Comparison of ENCODE assay signal across 20 cellular contexts in the genomic region with DNA sequence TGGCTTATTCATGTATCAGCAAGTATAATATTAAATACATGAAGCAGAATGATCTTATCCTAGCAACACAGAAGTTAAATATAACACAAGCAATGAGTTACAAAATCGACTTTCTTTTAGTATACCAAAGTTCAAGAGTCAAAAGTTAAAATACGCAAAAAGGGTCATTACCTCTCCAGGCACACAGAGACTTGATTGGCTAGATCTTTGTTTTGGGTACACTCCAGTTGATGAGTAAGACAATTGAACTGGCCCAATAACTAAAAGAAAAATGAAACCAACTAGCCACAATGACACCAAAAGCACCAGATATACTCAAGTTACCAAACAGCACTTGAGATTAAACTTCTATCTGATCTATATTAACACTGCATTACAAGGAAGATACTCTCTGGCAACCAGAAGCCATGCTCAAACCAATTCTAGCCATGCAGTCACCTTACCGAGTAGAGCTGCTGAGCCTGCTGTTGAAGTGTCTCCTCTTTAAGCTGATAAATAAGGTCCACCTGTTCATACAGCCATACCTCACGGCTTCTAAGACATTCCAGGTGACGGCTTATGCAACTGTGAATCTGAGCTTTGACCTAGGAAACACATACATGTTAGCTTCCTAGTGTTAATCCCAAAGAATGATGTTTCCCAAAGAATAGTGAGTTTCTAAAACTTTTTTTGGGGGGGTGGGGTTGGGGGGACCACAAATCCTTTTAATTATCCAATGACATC. TPM values are rescaled to one million over a fixed set of nuclear protein-coding genes. Genes with fewer than 3 reads are reported as not detected.
DNase-seq lines count a peak whose midpoint lies in the region; ATAC-seq lines count a peak whose summit lies in the region.
"Had no signal": no experiment of that assay in that cellular context is flagged by ENCODE, and none has a peak within 500 bp of the region (broad histone marks: within the 10 kb centered on the region; RNA-seq: fewer than 3 reads in every experiment).

No MANE protein-coding gene starts in this region.

- H3K9me3 Mint-ChIP-seq in activated naive CD4-positive, alpha-beta T cell treated with anti-CD3 and anti-CD28 coated beads, Interleukin-2, amount 50 U/mL, for 24 hours, result no peaks in the 10 kb centered on the region
- no peaks in the 10 kb centered on the region for H3K9me3 Mint-ChIP-seq in activated CD4-positive, alpha-beta memory T cell treated with anti-CD3 and anti-CD28 coated beads, Interleukin-2, amount 10 ng/mL, durations not matched to agents 7 days and 5 days
- H3K9me3 Mint-ChIP-seq: GM23338, mesothelial cell of epicardium had no signal

- peak overlapping the region; percentile 26 for H3K27ac Mint-ChIP-seq in activated naive CD4-positive, alpha-beta T cell treated with anti-CD3 and anti-CD28 coated beads, Interleukin-2, amount 50 U/mL, for 24 hours
- peak overlapping the region; percentile 40 for H3K27ac Mint-ChIP-seq in activated CD4-positive, alpha-beta memory T cell treated with anti-CD3 and anti-CD28 coated beads, Interleukin-2, amount 10 ng/mL, durations not matched to agents 7 days and 5 days
- H3K27ac Mint-ChIP-seq: GM23338, mesothelial cell of epicardium had no signal

- H3K4me1 Mint-ChIP-seq in activated naive CD4-positive, alpha-beta T cell treated with anti-CD3 and anti-CD28 coated beads, Interleukin-2, amount 50 U/mL, for 24 hours, result peaks cover 37% of the 10 kb centered on the region
- H3K4me1 Mint-ChIP-seq in activated CD4-positive, alpha-beta memory T cell treated with anti-CD3 and anti-CD28 coated beads, Interleukin-2, amount 10 ng/mL, durations not matched to agents 7 days and 5 days, result peaks cover 23% of the 10 kb centered on the region

- POLR2A ChIA-PET in activated CD4-positive, alpha-beta memory T cell treated with anti-CD3 and anti-CD28 coated beads, Interleukin-2, amount 10 ng/mL, durations not matched to agents 7 days and 5 days (lab: Charles Lee), result interaction anchor here (1.3 kb wide), 1 partner anchor 13 kb away, joined by 3 read pairs; no protein-coding TSS in a partner anchor

- no peak for ATAC-seq in GM21423 (IDR thresholded peaks at IDR 0.05; ENCODE audit: unreplicated experiment)
- ATAC-seq: GM23338, Panc1 had no signal

- no peak for DNase-seq in activated naive CD4-positive, alpha-beta T cell treated with anti-CD3 and anti-CD28 coated beads, Interleukin-2, amount 50 U/mL, for 16 hours
- DNase-seq in activated CD4-positive, alpha-beta memory T cell treated with anti-CD3 and anti-CD28 coated beads, Interleukin-2, amount 10 ng/mL, durations not matched to agents 7 days and 5 days, result no peak
- DNase-seq in hepatic stellate cell (ENCODE audit: low spot score), result peak; percentile 11
- DNase-seq in stromal cell of bone marrow (ENCODE audit: low read depth), result peak; percentile 66
- no peak for DNase-seq in NCI-H69 (lab: John Stamatoyannopoulos, UW)
- DNase-seq in DMS114 treated with DMSO at 0.1 percent for 48 hours (lab: John Stamatoyannopoulos, UW; ENCODE audit: unreplicated experiment), result no peak
- DNase-seq: cerebellar nuclear complex; effector memory CD4-positive, alpha-beta T cell; KG1; NCI-H1105; NCI-H2107; NCI-H524 treated with DMSO at 0.1 percent for 48 hours had no signal

- CTCF ChIA-PET in activated CD4-positive, alpha-beta memory T cell treated with anti-CD3 and anti-CD28 coated beads, Interleukin-2, amount 10 ng/mL, durations not matched to agents 7 days and 5 days (lab: Charles Lee), result interaction anchor here (1.0 to 1.2 kb wide), 2 partner anchors 12 to 15 kb away, joined by 4 read pairs; no protein-coding TSS in a partner anchor

- H3K4me3 Mint-ChIP-seq in activated naive CD4-positive, alpha-beta T cell treated with anti-CD3 and anti-CD28 coated beads, Interleukin-2, amount 50 U/mL, for 24 hours, result no peak overlapping the region
- no peak overlapping the region for H3K4me3 Mint-ChIP-seq in activated CD4-positive, alpha-beta memory T cell treated with anti-CD3 and anti-CD28 coated beads, Interleukin-2, amount 10 ng/mL, durations not matched to agents 7 days and 5 days
- H3K4me3 Mint-ChIP-seq: GM23338, mesothelial cell of epicardium had no signal

- no peaks in the 10 kb centered on the region for H3K27me3 Mint-ChIP-seq in activated naive CD4-positive, alpha-beta T cell treated with anti-CD3 and anti-CD28 coated beads, Interleukin-2, amount 50 U/mL, for 24 hours
- H3K27me3 Mint-ChIP-seq in activated CD4-positive, alpha-beta memory T cell treated with anti-CD3 and anti-CD28 coated beads, Interleukin-2, amount 10 ng/mL, durations not matched to agents 7 days and 5 days, result no peaks in the 10 kb centered on the region

- peaks cover 6% of the 10 kb centered on the region for H3K36me3 Mint-ChIP-seq in activated naive CD4-positive, alpha-beta T cell treated with anti-CD3 and anti-CD28 coated beads, Interleukin-2, amount 50 U/mL, for 24 hours
- peaks cover 61% of the 10 kb centered on the region for H3K36me3 Mint-ChIP-seq in activated CD4-positive, alpha-beta memory T cell treated with anti-CD3 and anti-CD28 coated beads, Interleukin-2, amount 10 ng/mL, durations not matched to agents 7 days and 5 days (ENCODE audit: low read depth)

RNA-seq across cellular contexts. Expression of gene NCOA4, which starts 15.6 kb away (rescaled TPM):
- 100 to 1,000 TPM; 104 to 105 TPM for total RNA-seq in activated CD4-positive, alpha-beta memory T cell treated with anti-CD3 and anti-CD28 coated beads, Interleukin-2, amount 10 ng/mL, durations not matched to agents 7 days and 5 days

RNA-seq across cellular contexts. Expression of gene MSMB, which starts 31.2 kb away (rescaled TPM):
- not detected for total RNA-seq in activated CD4-positive, alpha-beta memory T cell treated with anti-CD3 and anti-CD28 coated beads, Interleukin-2, amount 10 ng/mL, durations not matched to agents 7 days and 5 days
- total RNA-seq: GM23338, kidney epithelial cell, mesothelial cell of epicardium, renal cortical epithelial cell, vagina had no signal

RNA-seq across cellular contexts. Expression of gene TIMM23, which starts 42.6 kb away (rescaled TPM):
- 10 to 100 TPM; 45.2 to 48.2 TPM for total RNA-seq in activated CD4-positive, alpha-beta memory T cell treated with anti-CD3 and anti-CD28 coated beads, Interleukin-2, amount 10 ng/mL, durations not matched to agents 7 days and 5 days

Comparison
In these comparisons a context has a peak if more than half of its experiments do, and no peak if none do; other contexts are left out.
1. DNase-seq: peak in hepatic stellate cell (single experiment) and stromal cell of bone marrow (single experiment); none in activated naive CD4-positive, alpha-beta T cell treated with anti-CD3 and anti-CD28 coated beads, Interleukin-2, amount 50 U/mL, for 16 hours (single experiment), activated CD4-positive, alpha-beta memory T cell treated with anti-CD3 and anti-CD28 coated beads, Interleukin-2, amount 10 ng/mL, durations not matched to agents 7 days and 5 days (single experiment), NCI-H69 (single experiment) and DMS114 treated with DMSO at 0.1 percent for 48 hours (single experiment).